16 cellular contexts compared by ENCODE assay signal in the genomic region with DNA sequence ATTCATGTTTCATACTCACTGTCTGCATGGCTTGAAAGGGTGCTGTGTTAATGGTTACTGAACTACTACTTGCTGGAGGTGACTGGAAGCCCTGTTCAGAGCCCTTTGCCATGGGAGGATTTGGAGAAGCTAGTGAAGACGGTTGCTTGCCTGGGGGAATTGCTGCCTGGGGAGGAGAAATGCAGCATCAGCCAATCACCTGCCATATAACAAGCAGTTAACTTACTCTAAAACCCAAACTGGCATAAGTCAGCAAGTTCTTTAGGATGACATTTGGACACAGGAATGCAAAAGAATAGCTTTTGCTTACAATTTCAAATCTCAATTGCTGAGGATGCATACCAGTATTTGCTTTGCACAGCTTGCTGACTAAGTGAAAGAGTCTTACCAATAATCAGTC. TPM values are rescaled to one million over a fixed set of nuclear protein-coding genes. Genes with fewer than 3 reads are reported as not detected.
DNase-seq lines count a peak whose midpoint lies in the region; ATAC-seq and TF ChIP-seq lines count a peak whose summit lies in the region.
"Had no signal": no experiment of that assay in that cellular context is flagged by ENCODE, and none has a peak within 500 bp of the region (broad histone marks: within the 10 kb centered on the region; RNA-seq: fewer than 3 reads in every experiment).

No MANE protein-coding gene starts in this region.

- no peak overlapping the region for H4K5ac ChIP-seq in IMR-90 (ENCODE audit: low read depth, low read length)

- H2AK9ac ChIP-seq in IMR-90 (replicated peaks; ENCODE audit: low read depth, low read length, poor library complexity), result no peak overlapping the region

- H3K23ac ChIP-seq in IMR-90 (ENCODE audit: low read depth, low read length), result no peak overlapping the region

- H3K9me3 ChIP-seq in IMR-90 (ENCODE audit: control insufficient read depth, insufficient read depth, low read length), result no peaks in the 10 kb centered on the region
- H3K9me3 ChIP-seq: vagina had no signal

- peaks cover 3% of the 10 kb centered on the region for H3K4me1 ChIP-seq in IMR-90 (ENCODE audit: control insufficient read depth, insufficient read depth, low read length)
- H3K4me1 ChIP-seq: vagina had no signal

- H3K4me3 ChIP-seq in AG09309 (ENCODE audit: control insufficient read depth, low read depth, low read length) (no peak overlapping the region), IMR-90 (ENCODE audit: insufficient read depth, low read depth, low read length) (no peak overlapping the region)
- H3K4me3 ChIP-seq: vagina had no signal

- H3K36me3 ChIP-seq in IMR-90 (ENCODE audit: control insufficient read depth, insufficient read depth, low read length), result peaks cover 9% of the 10 kb centered on the region

- no TSS peak for BruUV-seq in IMR-90 (replicated peaks; lab: Mats Ljungman, UMichigan)

- dilution Hi-C loops in IMR-90 (cut with HindIII; ENCODE audit: low sequenced_read_pairs, unreplicated experiment), result no loop called here

- H4K20me1 ChIP-seq in IMR-90 (ENCODE audit: insufficient read depth, low read length), result peaks cover 3% of the 10 kb centered on the region; the same call in 1 of the 2 replicates

- H3K4me2 ChIP-seq in IMR-90 (ENCODE audit: low read depth, low read length), result peak overlapping the region; percentile 27; the same call in 1 of the 2 replicates

- H3K18ac ChIP-seq in IMR-90 (ENCODE audit: low read depth, low read length), result no peak overlapping the region

- H2AFZ ChIP-seq in IMR-90 (replicated peaks; ENCODE audit: low read length, poor library complexity), result peak overlapping the region; percentile 74

- ATAC-seq in IMR-90 (ENCODE audit: low read depth) (peak; percentile 97), HG03039 (IDR thresholded peaks at IDR 0.05; ENCODE audit: unreplicated experiment) (no peak)
- ATAC-seq: natural killer cell had no signal

- POLR2A ChIA-PET in IMR-90 (lab: Charles Lee; ENCODE audit: unreplicated experiment), result no interaction called here

- no peak overlapping the region for H2AK5ac ChIP-seq in IMR-90 (ENCODE audit: low read depth, low read length)

- no peak overlapping the region for H4K91ac ChIP-seq in IMR-90 (ENCODE audit: insufficient read depth, low read depth, low read length)

- TF ChIP-seq CTCF in AG09309 (IDR thresholded peaks at IDR 0.05; ENCODE audit: control insufficient read depth, insufficient read depth, low read depth, low read length, missing control alignments) (no peak), IMR-90 (conservative IDR thresholded peaks at IDR 0.05; ENCODE audit: low read depth, low read length) (no peak)

- no peak overlapping the region for H3K27ac ChIP-seq in IMR-90 (ENCODE audit: insufficient read depth, low read length)
- no peak overlapping the region for H3K27ac ChIP-seq in substantia nigra (ENCODE audit: low read depth, low read length, poor library complexity, severe bottlenecking)
- H3K27ac ChIP-seq: C4-2B, vagina had no signal

- 0 out of 2 replicates have a peak overlapping the region, but pooled peaks have one; percentile 2 for H3K14ac ChIP-seq in IMR-90 (replicated peaks; ENCODE audit: low read depth, low read length)

- peak overlapping the region; percentile 38; the same call in 1 of the 2 replicates for H3K4ac ChIP-seq in IMR-90 (ENCODE audit: low read depth, low read length)

- H2BK20ac ChIP-seq in IMR-90 (ENCODE audit: low read depth, low read length), result 0 out of 2 replicates have a peak overlapping the region, but pooled peaks have one; percentile 4

- no peak for TF ChIP-seq POLR2A in IMR-90 (IDR thresholded peaks at IDR 0.05; ENCODE audit: low read depth, low read length)

- peaks cover 5 to 15% of the 10 kb centered on the region in 2 experiments for H3K79me1 ChIP-seq in IMR-90 (ENCODE audit: low read depth in 1 of 2, low read length in 2 of 2)

- no peak overlapping the region for H2BK15ac ChIP-seq in IMR-90 (ENCODE audit: low read depth, low read length)

- H3K27me3 ChIP-seq in IMR-90 (ENCODE audit: control insufficient read depth, insufficient read depth, low read length), result no peaks in the 10 kb centered on the region
- H3K27me3 ChIP-seq: vagina had no signal

- H3K9me1 ChIP-seq in IMR-90 (ENCODE audit: insufficient read depth, low read length), result peaks cover 3% of the 10 kb centered on the region; the same call in 1 of the 2 replicates

- no CpG with 5 or more reads among the region's 1 CpG for WGBS in IMR-90 (ENCODE audit: extremely low coverage in 2 of 2, insufficient read length in 1 of 2), 2 experiments

- CTCF ChIA-PET in IMR-90 (lab: Yijun Ruan, JAX), result no interaction called here

- no peak overlapping the region for H2BK5ac ChIP-seq in IMR-90 (ENCODE audit: low read depth, low read length, poor library complexity, severe bottlenecking)

- DNase-seq in AG09309 (ENCODE audit: low read depth) (peak; percentile 74), IMR-90 (peak; percentile 85), brain pericyte (ENCODE audit: low read depth, low spot score) (peak; percentile 32), kidney tubule cell (ENCODE audit: low spot score) (peak; percentile 63), SKM-1 treated with dmso at 0.1 percent for 144 hours (lab: John Stamatoyannopoulos, UW; ENCODE audit: unreplicated experiment) (no peak), substantia nigra (lab: John Stamatoyannopoulos, UW) (no peak), SHP77 (lab: John Stamatoyannopoulos, UW) (no peak)
- DNase-seq: activated CD4-positive, alpha-beta T cell treated with anti-CD3 and anti-CD28 coated beads for 1 hour; GF-D8; natural killer cell; NCI-H1092 treated with DMSO at 0.1 percent for 48 hours; NCI-H69; SIG-M5 had no signal

- intact Hi-C loops in IMR-90 (cut with micrococcal nuclease), result no loop called here

- no peak overlapping the region for H3K56ac ChIP-seq in IMR-90 (ENCODE audit: extremely low read depth, insufficient read depth, low read length)

- peak overlapping the region; percentile 23; the same call in 1 of the 2 replicates for H2BK120ac ChIP-seq in IMR-90 (ENCODE audit: low read depth, low read length)

- no peak overlapping the region for H4K8ac ChIP-seq in IMR-90 (ENCODE audit: low read depth in 2 of 2, low read length in 2 of 2)

- in situ Hi-C loops in IMR-90 (cut with MboI; ENCODE audit: low sequenced_read_pairs), result no loop called here

- H3K9ac ChIP-seq in IMR-90 (ENCODE audit: low read depth, low read length), result no peak overlapping the region

- no peak for TF ChIP-seq RAD21 in IMR-90 (IDR thresholded peaks at IDR 0.05; ENCODE audit: low read length)

TF ChIP-seq in IMR-90, 13 proteins besides CTCF, POLR2A, EP300 and RAD21:
- TF ChIP-seq SMC3 (IDR thresholded peaks at IDR 0.05; ENCODE audit: low read depth, low read length) (no peak), BHLHE40 (IDR thresholded peaks at IDR 0.05; ENCODE audit: low read depth, low read length) (no peak), RCOR1 (IDR thresholded peaks at IDR 0.05; ENCODE audit: insufficient replicate concordance, low read length) (no peak), NFE2L2 (IDR thresholded peaks at IDR 0.05; ENCODE audit: low read depth, low read length) (no peak; the same call in 1 of the 2 replicates), RFX5 (IDR thresholded peaks at IDR 0.05; ENCODE audit: low read depth, low read length) (no peak), MAFK (IDR thresholded peaks at IDR 0.05; ENCODE audit: low read depth, low read length) (peak; percentile 93), CEBPB (IDR thresholded peaks at IDR 0.05; ENCODE audit: low read depth, low read length) (no peak)
TF ChIP-seq in IMR-90: peak in this region for 1.

RNA-seq across cellular contexts. Expression of gene IPO8, which starts 23.4 kb away (rescaled TPM):
- 31.5 and 31.9 TPM in 2 replicates for total RNA-seq in IMR-90 (2012; rRNA removed)
- 7.1 and 11.1 TPM in 2 replicates for polyA plus RNA-seq in IMR-90 (2012; rRNA removed)
- polyA plus RNA-seq in IMR-90 (2012; cell fraction: cytosol; rRNA removed), result 1.6 and 2.2 TPM in 2 replicates
- 2.3 and 9.6 TPM in 2 replicates for polyA plus RNA-seq in IMR-90 (2012; cell fraction: nucleus; rRNA removed; ENCODE audit: low replicate concordance)

RNA-seq across cellular contexts. Expression of gene CAPRIN2, which starts 35.7 kb away (rescaled TPM):
- total RNA-seq in IMR-90 (2012; rRNA removed), result 23.1 and 23.8 TPM in 2 replicates
- polyA plus RNA-seq in IMR-90 (2012; rRNA removed), result 15.3 and 18.9 TPM in 2 replicates
- polyA plus RNA-seq in IMR-90 (2012; cell fraction: cytosol; rRNA removed), result 1.9 and 2.2 TPM in 2 replicates
- 14.5 and 102 TPM in 2 replicates for polyA plus RNA-seq in IMR-90 (2012; cell fraction: nucleus; rRNA removed; ENCODE audit: low replicate concordance)

Comparison
In these comparisons a context has a peak if more than half of its experiments do, and no peak if none do; other contexts are left out.
1. DNase-seq: peak in AG09309 (single experiment), IMR-90 (single experiment), brain pericyte (single experiment) and kidney tubule cell (single experiment); none in SKM-1 treated with dmso at 0.1 percent for 144 hours (single experiment), substantia nigra (0 of 49) and SHP77 (0 of 2).